Comparison of ENCODE assay signal across 16 cellular contexts in the genomic region with DNA sequence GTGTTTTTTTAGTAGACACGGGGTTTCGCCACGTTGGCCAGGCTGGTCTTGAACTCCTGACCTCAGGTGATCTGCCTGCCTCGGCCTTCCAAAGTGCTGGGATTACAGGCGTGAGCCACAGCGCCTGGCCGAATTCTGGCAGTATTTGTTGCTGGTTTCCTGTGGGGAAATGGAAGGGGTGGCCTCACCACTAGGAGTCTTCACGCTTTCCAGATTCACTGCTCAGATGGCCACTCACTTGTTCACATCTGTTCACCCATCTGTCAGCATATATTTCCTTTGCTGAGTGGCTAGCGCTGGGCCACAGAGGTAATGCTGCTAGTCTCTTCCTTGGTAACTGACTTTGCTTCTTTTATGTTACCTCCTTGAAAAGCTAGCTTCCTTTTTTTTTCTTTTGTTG. TPM values are rescaled to one million over a fixed set of nuclear protein-coding genes. Genes with fewer than 3 reads are reported as not detected.
DNase-seq lines count a peak whose midpoint lies in the region; ATAC-seq and TF ChIP-seq lines count a peak whose summit lies in the region.
"Had no signal": no experiment of that assay in that cellular context is flagged by ENCODE, and none has a peak within 500 bp of the region (broad histone marks: within the 10 kb centered on the region; RNA-seq: fewer than 3 reads in every experiment).

No MANE protein-coding gene starts in this region.

- H3K36me3 Mint-ChIP-seq in T-helper 17 cell (ENCODE audit: low read depth): no peaks in the 10 kb centered on the region

- TF ChIP-seq POLR2A in upper lobe of left lung (IDR thresholded peaks at IDR 0.05) (no peak), esophagus muscularis mucosa (IDR thresholded peaks at IDR 0.05; ENCODE audit: low read depth) (no peak)

- peak; percentile 98 for DNase-seq in DMS 273 (lab: John Stamatoyannopoulos, UW; ENCODE audit: unreplicated experiment)
- DNase-seq in NCI-H1694 treated with DMSO at 0.1 percent for 48 hours (lab: John Stamatoyannopoulos, UW): peak; percentile 25
- DNase-seq in T-helper 17 cell: no peak
- DNase-seq in epithelial cell of proximal tubule (ENCODE audit: low read depth): no peak
- no peak for DNase-seq in upper lobe of left lung
- no peak for DNase-seq in LoVo (ENCODE audit: low spot score)
- DNase-seq in upper lobe of right lung: no peak
- no peak for DNase-seq in esophagus muscularis mucosa (ENCODE audit: extremely low spot score)
- DNase-seq: CD8-positive, alpha-beta T cell; DMS79 treated with DMSO at 0.1 percent for 48 hours; MV-4-11; NCI-H1417; NCI-H1930; Right ventricle myocardium superior had no signal

- no peaks in the 10 kb centered on the region for H3K27me3 Mint-ChIP-seq in T-helper 17 cell

- H3K4me3 ChIP-seq in epithelial cell of proximal tubule (ENCODE audit: low read depth, low read length) (no peak overlapping the region), upper lobe of left lung (no peak overlapping the region), upper lobe of right lung (no peak overlapping the region), esophagus muscularis mucosa (no peak overlapping the region)
- H3K4me3 ChIP-seq: A549, K562 had no signal

- TF ChIP-seq EP300 in upper lobe of left lung (IDR thresholded peaks at IDR 0.05) (no peak), esophagus muscularis mucosa (IDR thresholded peaks at IDR 0.05) (no peak)

- peaks cover 0 to 8% (median 0%) of the 10 kb centered on the region in 4 donors for H3K4me1 ChIP-seq in upper lobe of left lung
- no peaks in the 10 kb centered on the region for H3K4me1 ChIP-seq in upper lobe of right lung
- H3K4me1 ChIP-seq in esophagus muscularis mucosa: peaks cover 0 to 7% (median 2%) of the 10 kb centered on the region in 4 donors

- no peaks in the 10 kb centered on the region for H3K36me3 ChIP-seq in upper lobe of left lung
- no peaks in the 10 kb centered on the region for H3K36me3 ChIP-seq in upper lobe of right lung
- H3K36me3 ChIP-seq in esophagus muscularis mucosa: no peaks in the 10 kb centered on the region

- H3K27ac ChIP-seq in upper lobe of left lung (no peak overlapping the region), upper lobe of right lung (no peak overlapping the region), esophagus muscularis mucosa (replicated peaks in 1 of 4) (no peak overlapping the region)
- H3K27ac ChIP-seq: A549 had no signal

- 58 to 75% methylated on average over 9 of the region's 9 CpGs for WGBS in upper lobe of left lung, 2 donors
- 74% methylated on average over 9 of the region's 9 CpGs for WGBS in esophagus muscularis mucosa

- no peak overlapping the region for H3K4me3 Mint-ChIP-seq in T-helper 17 cell
- H3K4me3 Mint-ChIP-seq: CD8-positive, alpha-beta T cell had no signal

- intact Hi-C loops in upper lobe of right lung (cut with DNase I) (no loop called here), esophagus muscularis mucosa (cut with DNase I) (loop anchor here (10.0 kb wide), 1 partner anchor 469 kb away; no protein-coding TSS in a partner anchor)

- H3K9me3 ChIP-seq in T-helper 17 cell (ENCODE audit: control insufficient read depth, low read length, poor library complexity, severe bottlenecking): no peaks in the 10 kb centered on the region
- H3K9me3 ChIP-seq in upper lobe of left lung: peaks cover 0 to 5% (median 0%) of the 10 kb centered on the region in 4 donors
- no peaks in the 10 kb centered on the region for H3K9me3 ChIP-seq in upper lobe of right lung
- H3K9me3 ChIP-seq in esophagus muscularis mucosa: peaks cover 0 to 6% (median 5%) of the 10 kb centered on the region in 4 donors

- peak; percentile 5 for TF ChIP-seq CTCF in epithelial cell of proximal tubule (conservative IDR thresholded peaks at IDR 0.05; ENCODE audit: low read depth, low read length)
- no peak for TF ChIP-seq CTCF in upper lobe of left lung (IDR thresholded peaks at IDR 0.05)
- no peak for TF ChIP-seq CTCF in upper lobe of right lung (IDR thresholded peaks at IDR 0.05)
- no peak for TF ChIP-seq CTCF in esophagus muscularis mucosa (IDR thresholded peaks at IDR 0.05)

- peak overlapping the region; percentile 96 for H3K27ac Mint-ChIP-seq in T-helper 17 cell
- H3K27ac Mint-ChIP-seq: CD8-positive, alpha-beta T cell had no signal

- H3K4me1 Mint-ChIP-seq in T-helper 17 cell: peaks cover 21% of the 10 kb centered on the region

- ATAC-seq in T-helper 17 cell: no peak
- no peak for ATAC-seq in upper lobe of left lung (ENCODE audit: low FRiP score in 2 of 2)
- no peak for ATAC-seq in upper lobe of right lung
- ATAC-seq: A549; CD8-positive, alpha-beta T cell; K562 had no signal

- H3K27me3 ChIP-seq in upper lobe of left lung (no peaks in the 10 kb centered on the region), upper lobe of right lung (no peaks in the 10 kb centered on the region), esophagus muscularis mucosa (no peaks in the 10 kb centered on the region)

RNA-seq across cellular contexts. Expression of a gene that starts 27.2 kb away (rescaled TPM):
- total RNA-seq in T-helper 17 cell (1 to 10 TPM; 3.1 to 4.1 TPM), epithelial cell of proximal tubule (18.3 and 21.3 TPM in 2 replicates), upper lobe of left lung (1 to 10 TPM; 4.1 to 9.4 (median 6.0) TPM), upper lobe of right lung (5.9 TPM), esophagus muscularis mucosa (10 to 100 TPM in 1 of 4 donors, 1 to 10 TPM in 3; 3.6 to 11.0 (median 6.1) TPM)

RNA-seq across cellular contexts. Expression of a gene that starts 53.5 kb away (rescaled TPM):
- total RNA-seq in T-helper 17 cell: 100 to 1,000 TPM; 128 to 149 TPM
- total RNA-seq in epithelial cell of proximal tubule: 6.4 and 9.6 TPM in 2 replicates
- total RNA-seq in upper lobe of left lung: 100 to 1,000 TPM in 1 of 6 donors, 10 to 100 TPM in 5; 15.3 to 112 (median 35.9) TPM
- 45.4 TPM for total RNA-seq in upper lobe of right lung
- 10 to 100 TPM; 21.3 to 39.9 (median 24.7) TPM for total RNA-seq in esophagus muscularis mucosa

Comparison
In these comparisons a context has a peak if more than half of its experiments do, and no peak if none do; other contexts are left out.
1. DNase-seq: peak in DMS 273 (single experiment) and NCI-H1694 treated with DMSO at 0.1 percent for 48 hours (single experiment); none in T-helper 17 cell (0 of 3), epithelial cell of proximal tubule (single experiment), upper lobe of left lung (0 of 2), LoVo (single experiment), upper lobe of right lung (single experiment) and esophagus muscularis mucosa (single experiment).